In the genomic region with DNA sequence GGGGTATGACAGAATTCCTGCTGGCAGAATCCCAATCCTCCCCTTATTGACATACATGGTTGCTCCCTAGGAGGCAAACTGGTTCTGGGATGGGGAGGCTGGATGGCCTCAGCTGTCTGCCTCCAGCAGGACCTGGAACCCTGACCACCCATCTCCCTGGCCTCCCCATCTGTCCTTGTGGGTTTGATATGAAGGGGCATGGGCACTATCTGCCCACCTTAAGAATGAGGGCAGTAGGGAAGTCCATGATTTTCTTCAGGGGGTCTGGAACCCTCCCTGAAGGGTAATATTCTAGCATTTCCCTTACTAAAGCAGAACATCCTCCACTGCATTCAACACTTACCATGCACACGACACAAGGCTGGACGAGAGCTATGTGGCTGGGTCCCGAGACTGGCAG, we compare ENCODE assay signal across 1 cellular context.
TF ChIP-seq lines count a peak whose summit lies in the region.

No MANE protein-coding gene starts in this region.

TF ChIP-seq in IMR-90, 13 proteins besides CTCF, POLR2A, EP300 and RAD21 (continued from another document):
- TF ChIP-seq MXI1 (IDR thresholded peaks at IDR 0.05; ENCODE audit: borderline replicate concordance, low read depth, low read length): no peak
- no peak for TF ChIP-seq MAFK (IDR thresholded peaks at IDR 0.05; ENCODE audit: low read depth, low read length)
